22 cellular contexts compared by ENCODE assay signal in genomic region chr9:76431601-76432000, GRCh38. TPM values are rescaled to one million over a fixed set of nuclear protein-coding genes. Genes with fewer than 3 reads are reported as not detected.
DNase-seq lines count a peak whose midpoint lies in the region; ATAC-seq, FAIRE-seq and TF ChIP-seq lines count a peak whose summit lies in the region.
"Had no signal": no experiment of that assay in that cellular context is flagged by ENCODE, and none has a peak within 500 bp of the region (broad histone marks: within the 10 kb centered on the region; RNA-seq: fewer than 3 reads in every experiment).

No MANE protein-coding gene starts in this region.

- H2BK120ac ChIP-seq in H9 (ENCODE audit: low read depth, low read length, poor library complexity, severe bottlenecking) (no peak overlapping the region), H1 (replicated peaks; ENCODE audit: low read depth, low read length) (no peak overlapping the region), mesendoderm (ENCODE audit: low read depth, low read length) (no peak overlapping the region)

- H3K14ac ChIP-seq in H9 (ENCODE audit: insufficient read depth, low read length), result no peak overlapping the region
- H3K14ac ChIP-seq in H1 (ENCODE audit: insufficient read length), result no peak overlapping the region

- no peak overlapping the region for H3K4me3 Mint-ChIP-seq in H9
- H3K4me3 Mint-ChIP-seq: CD8-positive, alpha-beta T cell; HFFc6 had no signal

- no peaks in the 10 kb centered on the region for H3K36me3 Mint-ChIP-seq in H9 (ENCODE audit: insufficient read depth in 1 of 3, low read depth in 3 of 3)
- H3K36me3 Mint-ChIP-seq: CD8-positive, alpha-beta T cell had no signal

- no peak overlapping the region for H3K23ac ChIP-seq in H9 (ENCODE audit: insufficient read length, low read depth, low read length)
- no peak overlapping the region for H3K23ac ChIP-seq in H1 (ENCODE audit: insufficient read length)
- no peak overlapping the region for H3K23ac ChIP-seq in mesendoderm (ENCODE audit: low read length)

- H2BK12ac ChIP-seq in H9 (ENCODE audit: insufficient read length, low read depth, low read length) (no peak overlapping the region), H1 (ENCODE audit: low read depth, low read length) (0 out of 2 replicates have a peak overlapping the region, but pooled peaks have one; percentile 96)

- H3K27ac ChIP-seq in H9 (ENCODE audit: insufficient read length, low read depth, low read length) (no peak overlapping the region), H1 (ENCODE audit: low read depth, low read length) (no peak overlapping the region; the same call in 1 of the 2 replicates), mesendoderm (ENCODE audit: low read depth, low read length) (no peak overlapping the region)
- H3K27ac ChIP-seq: A549, C4-2B, GM23248 had no signal

- H3K56ac ChIP-seq in H9 (ENCODE audit: insufficient read length, low read depth, low read length), result no peak overlapping the region
- H3K56ac ChIP-seq in H1 (replicated peaks; ENCODE audit: insufficient read length, low read depth, low read length), result no peak overlapping the region
- H3K56ac ChIP-seq in mesendoderm (ENCODE audit: low read length), result no peak overlapping the region

- H2AK5ac ChIP-seq in H9 (ENCODE audit: insufficient read length, low read length), result no peak overlapping the region
- H2AK5ac ChIP-seq in H1 (ENCODE audit: low read depth, low read length), result no peak overlapping the region
- H2AK5ac ChIP-seq in mesendoderm (ENCODE audit: low read length), result no peak overlapping the region

- no peaks in the 10 kb centered on the region for H3K27me3 Mint-ChIP-seq in H9 (ENCODE audit: low read depth)

- no peak overlapping the region for H3K18ac ChIP-seq in H9 (ENCODE audit: insufficient read length, low read depth, low read length)
- H3K18ac ChIP-seq in H1 (ENCODE audit: extremely low read depth, low read length), result 0 out of 2 replicates have a peak overlapping the region, but pooled peaks have one; percentile 48
- H3K18ac ChIP-seq in mesendoderm (ENCODE audit: low read length), result no peak overlapping the region

- H4K5ac ChIP-seq in H9 (ENCODE audit: insufficient read length, low read depth, low read length) (no peak overlapping the region), H1 (ENCODE audit: insufficient read length, low read depth, low read length) (peak overlapping the region; percentile 10), mesendoderm (ENCODE audit: low read length) (no peak overlapping the region)

- H3K4me3 ChIP-seq in H1 (ENCODE audit: extremely low read depth in 1 of 4, insufficient read depth in 2 of 4, low read depth in 3 of 4, low read length in 4 of 4) (no peak overlapping the region), mesendoderm (ENCODE audit: low read length) (no peak overlapping the region)
- H3K4me3 ChIP-seq: A549, GM23248 had no signal

- H3K23me2 ChIP-seq in H9 (ENCODE audit: insufficient read length, low read depth, low read length, poor library complexity, severe bottlenecking), result no peaks in the 10 kb centered on the region
- no peaks in the 10 kb centered on the region for H3K23me2 ChIP-seq in H1 (ENCODE audit: low read depth, low read length)

- no peak overlapping the region for H4K91ac ChIP-seq in H9 (ENCODE audit: insufficient read length, low read depth, low read length)
- no peak overlapping the region for H4K91ac ChIP-seq in H1 (replicated peaks; ENCODE audit: insufficient read length, low read length)

- H3K4me1 ChIP-seq in H9 (ENCODE audit: insufficient read depth, low read length) (peaks cover 4% of the 10 kb centered on the region; the same call in 1 of the 2 replicates), H1 (replicated peaks in 1 of 4; ENCODE audit: control insufficient read depth in 3 of 4, insufficient read depth in 4 of 4, low read length in 3 of 4) (peaks cover 0 to 5% (median 0%) of the 10 kb centered on the region in 4 experiments; a peak in 5 of 7 replicates), mesendoderm (ENCODE audit: control insufficient read depth, low read depth, low read length) (no peaks in the 10 kb centered on the region)
- H3K4me1 ChIP-seq: BE2C had no signal

- H2BK15ac ChIP-seq in H9 (ENCODE audit: low read depth, low read length) (no peak overlapping the region), H1 (ENCODE audit: low read length) (no peak overlapping the region), mesendoderm (replicated peaks; ENCODE audit: low read depth) (no peak overlapping the region)

- no peaks in the 10 kb centered on the region for H3K27me3 ChIP-seq in H9 (ENCODE audit: insufficient read depth, low read length)
- H3K27me3 ChIP-seq in H1 (replicated peaks in 1 of 4; ENCODE audit: control insufficient read depth in 3 of 4, extremely low read depth in 1 of 4, insufficient read depth in 3 of 4, low read length in 3 of 4), result no peaks in the 10 kb centered on the region
- H3K27me3 ChIP-seq in mesendoderm (ENCODE audit: insufficient read depth, low read length, poor library complexity), result no peaks in the 10 kb centered on the region
- H3K27me3 ChIP-seq: BE2C had no signal

- no peaks in the 10 kb centered on the region for H3K79me1 ChIP-seq in H9 (ENCODE audit: insufficient read depth, low read depth, low read length, poor library complexity, severe bottlenecking)
- no peaks in the 10 kb centered on the region for H3K79me1 ChIP-seq in H1 (ENCODE audit: low read depth, low read length)
- H3K79me1 ChIP-seq in mesendoderm (ENCODE audit: low read length), result no peaks in the 10 kb centered on the region

- no peak overlapping the region for H2AFZ ChIP-seq in H9 (ENCODE audit: low read length)
- no peak overlapping the region for H2AFZ ChIP-seq in H1 (ENCODE audit: low read length)
- H2AFZ ChIP-seq: GM23248 had no signal

- no CpG with 5 or more reads among the region's 8 CpGs for WGBS in H9 (ENCODE audit: extremely low coverage, insufficient read length, low lambda C conversion rate)
- 85% methylated on average over 8 of the region's 8 CpGs; no CpG with 5 or more reads in 1 of the 2 experiments for WGBS in H1 (ENCODE audit: extremely low coverage in 1 of 2, insufficient coverage in 1 of 2, insufficient read length in 1 of 2, insufficient replicate concordance in 2 of 2, low coverage in 1 of 2, low lambda C conversion rate in 2 of 2, missing lambda C conversion rate in 1 of 2), 2 experiments
- no CpG with 5 or more reads among the region's 8 CpGs for WGBS in mesendoderm (ENCODE audit: extremely low coverage, insufficient coverage, low lambda C conversion rate)

- POLR2A ChIA-PET in H1 (lab: Charles Lee; ENCODE audit: partially characterized antibody), result interaction anchor here (1.7 kb wide), 1 partner anchor 38 kb away, joined by 4 read pairs; the partner anchor contains the start of gene RFK

- peak; percentile 61 for DNase-seq in H9
- no peak for DNase-seq in H1 (ENCODE audit: low read depth in 1 of 2, low spot score in 2 of 2)
- DNase-seq in mesendoderm, result peak; percentile 84
- no peak for DNase-seq in stimulated activated CD4-positive, alpha-beta T cell treated with anti-CD3 and anti-CD28 coated beads, Interleukin-12 subunit alpha, Interleukin-12 subunit beta, amount 100 ng/mL, for 4 hours
- DNase-seq: BE2C; CD8-positive, alpha-beta T cell; COR-L47; DMS153; DND-41; GF-D8; GM23248; HCEC 1CT; HFFc6 had no signal

- H3K79me2 ChIP-seq in H9 (ENCODE audit: insufficient read depth, low read length) (no peaks in the 10 kb centered on the region), H1 (ENCODE audit: control insufficient read depth in 1 of 2, insufficient read depth in 2 of 2, low read length in 2 of 2) (no peaks in the 10 kb centered on the region), mesendoderm (ENCODE audit: control insufficient read depth, insufficient read depth, low read length) (no peaks in the 10 kb centered on the region)

- no peak for TF ChIP-seq EP300 in H1 (IDR thresholded peaks at IDR 0.05; ENCODE audit: borderline replicate concordance in 1 of 2, low read depth in 2 of 2, low read length in 2 of 2)

- H3K9ac ChIP-seq in H9 (ENCODE audit: extremely low read depth, insufficient read length, low read length), result no peak overlapping the region
- H3K9ac ChIP-seq in H1 (replicated peaks in 1 of 4; ENCODE audit: extremely low read depth in 1 of 4, low read depth in 3 of 4, low read length in 3 of 4), result no peak overlapping the region
- no peak overlapping the region for H3K9ac ChIP-seq in mesendoderm (ENCODE audit: low read length)
- H3K9ac ChIP-seq: GM23248 had no signal

- no peak overlapping the region for H3T11ph ChIP-seq in H9 (ENCODE audit: low read length)

- peaks cover 14 to 15% of the 10 kb centered on the region in 2 experiments for H3K4me1 Mint-ChIP-seq in H9

- CTCF ChIA-PET in H1 (lab: Charles Lee; ENCODE audit: partially characterized antibody), result interaction anchor here (0.9 to 4.1 kb wide), 2 partner anchors 11 to 188 kb away, joined by 3 to 23 read pairs; no protein-coding TSS in a partner anchor

- no peak for TF ChIP-seq CTCF in H9 (conservative IDR thresholded peaks at IDR 0.05)
- TF ChIP-seq CTCF in H1 (IDR thresholded peaks at IDR 0.05; ENCODE audit: control extremely low read depth in 1 of 3, insufficient read depth in 1 of 3, low read depth in 1 of 3, low read length in 3 of 3), result no peak

- H2BK20ac ChIP-seq in H9 (ENCODE audit: low read depth, low read length, poor library complexity, severe bottlenecking) (no peak overlapping the region), H1 (ENCODE audit: low read length) (0 out of 2 replicates have a peak overlapping the region, but pooled peaks have one; percentile 57)

- H4K20me1 ChIP-seq in H9 (ENCODE audit: control insufficient read depth, insufficient read depth, insufficient read length) (no peaks in the 10 kb centered on the region), H1 (replicated peaks in 1 of 2; ENCODE audit: control insufficient read depth in 1 of 2, insufficient read depth in 2 of 2, low read length in 2 of 2) (no peaks in the 10 kb centered on the region)

- peak overlapping the region in 2 of 3 experiments; percentile 44 to 90; a peak in 2 of 7 replicates for H3K27ac Mint-ChIP-seq in H9
- H3K27ac Mint-ChIP-seq: CD8-positive, alpha-beta T cell; HFFc6 had no signal

- no peaks in the 10 kb centered on the region for H3K36me3 ChIP-seq in H1 (ENCODE audit: control insufficient read depth in 2 of 4, insufficient read depth in 4 of 4, low read length in 3 of 4)
- no peaks in the 10 kb centered on the region for H3K36me3 ChIP-seq in mesendoderm (ENCODE audit: control insufficient read depth, insufficient read depth, low read length)
- H3K36me3 ChIP-seq: BE2C had no signal

- H4K8ac ChIP-seq in H9 (replicated peaks; ENCODE audit: insufficient read length, low read depth, low read length) (no peak overlapping the region), H1 (ENCODE audit: extremely low read depth, insufficient read depth, low read length) (0 out of 2 replicates have a peak overlapping the region, but pooled peaks have one; percentile 12), mesendoderm (ENCODE audit: low read depth, low read length) (no peak overlapping the region)

- H3K9me3 Mint-ChIP-seq in H9, result no peaks in the 10 kb centered on the region; a peak in 1 of 5 replicates
- H3K9me3 Mint-ChIP-seq: CD8-positive, alpha-beta T cell; HFFc6 had no signal

- no peak overlapping the region for H3K4me2 ChIP-seq in H9 (ENCODE audit: insufficient read depth, insufficient read length, low read length)
- H3K4me2 ChIP-seq in H1 (ENCODE audit: insufficient read depth in 1 of 2, low read depth in 2 of 2, low read length in 2 of 2), result 0 out of 4 replicates have a peak overlapping the region, but pooled peaks of 1 of the 2 experiments have one; percentile 23
- no peak overlapping the region for H3K4me2 ChIP-seq in mesendoderm (ENCODE audit: low read length)
- H3K4me2 ChIP-seq: A549 had no signal

- FAIRE-seq in H1 (lab: Jason Lieb, UNC), result no peak
- FAIRE-seq: A549, D721Med, GM19239, HepG2, HTR-8/SVneo had no signal

- TF ChIP-seq RAD21 in H1 (IDR thresholded peaks at IDR 0.05 in 1 of 2, conservative IDR thresholded peaks at IDR 0.05 in 1 of 2; ENCODE audit: low read depth in 2 of 2, low read length in 2 of 2), result no peak

- H2BK5ac ChIP-seq in H9 (ENCODE audit: insufficient read length, low read length) (no peak overlapping the region), H1 (ENCODE audit: low read depth, low read length) (0 out of 2 replicates have a peak overlapping the region, but pooled peaks have one; percentile 35), mesendoderm (ENCODE audit: low read length) (no peak overlapping the region)

- ATAC-seq in GM19463 (IDR thresholded peaks at IDR 0.05; ENCODE audit: unreplicated experiment), result no peak
- ATAC-seq in HG02623 (IDR thresholded peaks at IDR 0.05; ENCODE audit: unreplicated experiment), result no peak
- ATAC-seq in GM19328 (IDR thresholded peaks at IDR 0.05; ENCODE audit: unreplicated experiment), result no peak
- ATAC-seq: A549; CD8-positive, alpha-beta T cell; HepG2 had no signal

- TF ChIP-seq POLR2A in H1 (IDR thresholded peaks at IDR 0.05; ENCODE audit: control extremely low read depth in 1 of 2, low read depth in 2 of 2, low read length in 2 of 2), result no peak

- H3K4ac ChIP-seq in H9 (ENCODE audit: low read depth, low read length) (no peak overlapping the region), H1 (replicated peaks; ENCODE audit: insufficient read length, low read depth, low read length) (no peak overlapping the region), mesendoderm (ENCODE audit: low read depth, low read length) (no peak overlapping the region)

- H3K9me3 ChIP-seq in H9 (ENCODE audit: control insufficient read depth, low read depth, low read length) (no peaks in the 10 kb centered on the region), H1 (ENCODE audit: insufficient read depth in 2 of 2, low read depth in 1 of 2, low read length in 1 of 2) (no peaks in the 10 kb centered on the region)
- H3K9me3 ChIP-seq: A549, BE2C had no signal

RNA-seq across cellular contexts. Expression of gene GCNT1, which starts 27.4 kb away (rescaled TPM):
- total RNA-seq in H9 (2021), result 33.7 and 35.6 TPM in 2 replicates
- 8.8 and 13.0 TPM in 2 replicates for total RNA-seq in H1 (2021; fragmentation: NEBNext Ultra II Directional; extraction: Animal tissue kit (Norgen Biotek cat#: 25700))
- polyA plus RNA-seq in H1 (2011; rRNA removed), result 16.5 and 16.6 TPM in 2 replicates
- 13.1 TPM for polyA plus RNA-seq in H1 (2011; cell fraction: cytosol; rRNA removed)
- 6.9 TPM for polyA plus RNA-seq in H1 (2011; cell fraction: nucleus; rRNA removed)
- 12.7 to 27.4 TPM (median 22.8 TPM) in 4 replicates for polyA plus RNA-seq in H1 (2012, experiment 1 of 2)
- 2.3 TPM for polyA plus RNA-seq in H1 (2012, experiment 2 of 2)
- 7.8 TPM for polyA plus RNA-seq in H1 (2013, experiment 1 of 2)
- polyA plus RNA-seq in H1 (2013, experiment 2 of 2), result 8.8 TPM
- polyA minus RNA-seq in H1 (2011; rRNA and poly(A)+ RNA removed), result 44.6 and 48.6 TPM in 2 replicates
- 9.0 TPM for polyA minus RNA-seq in H1 (2011; cell fraction: cytosol; rRNA and poly(A)+ RNA removed)
- 14.6 TPM for polyA minus RNA-seq in H1 (2011; cell fraction: nucleus; rRNA and poly(A)+ RNA removed)
- 53.3 TPM for polyA plus RNA-seq in mesendoderm (2013, experiment 1 of 2)
- polyA plus RNA-seq in mesendoderm (2013, experiment 2 of 2), result 49.0 TPM

RNA-seq across cellular contexts. Expression of gene RFK, which starts 37.4 kb away (rescaled TPM):
- 12.0 TPM in 2 replicates for total RNA-seq in H9 (2021)
- 10.6 and 14.9 TPM in 2 replicates for total RNA-seq in H1 (2021; fragmentation: NEBNext Ultra II Directional; extraction: Animal tissue kit (Norgen Biotek cat#: 25700))
- polyA plus RNA-seq in H1 (2011; rRNA removed), result 3.7 and 4.3 TPM in 2 replicates
- 6.0 TPM for polyA plus RNA-seq in H1 (2011; cell fraction: cytosol; rRNA removed)
- 4.7 TPM for polyA plus RNA-seq in H1 (2011; cell fraction: nucleus; rRNA removed)
- 3.7 to 6.8 TPM (median 5.7 TPM) in 4 replicates for polyA plus RNA-seq in H1 (2012, experiment 1 of 2)
- 2.2 TPM for polyA plus RNA-seq in H1 (2012, experiment 2 of 2)
- polyA plus RNA-seq in H1 (2013, experiment 1 of 2), result 9.6 TPM
- polyA plus RNA-seq in H1 (2013, experiment 2 of 2), result 8.8 TPM
- 2.3 and 2.7 TPM in 2 replicates for polyA minus RNA-seq in H1 (2011; rRNA and poly(A)+ RNA removed)
- polyA minus RNA-seq in H1 (2011; cell fraction: cytosol; rRNA and poly(A)+ RNA removed), result 2.7 TPM
- polyA minus RNA-seq in H1 (2011; cell fraction: nucleus; rRNA and poly(A)+ RNA removed), result 8.9 TPM
- polyA plus RNA-seq in mesendoderm (2013, experiment 1 of 2), result 22.3 TPM
- polyA plus RNA-seq in mesendoderm (2013, experiment 2 of 2), result 22.7 TPM

Comparison
In these comparisons a context has a peak if more than half of its experiments do, and no peak if none do; other contexts are left out.
1. DNase-seq: peak in H9 (single experiment) and mesendoderm (single experiment); none in H1 (0 of 2) and stimulated activated CD4-positive, alpha-beta T cell treated with anti-CD3 and anti-CD28 coated beads, Interleukin-12 subunit alpha, Interleukin-12 subunit beta, amount 100 ng/mL, for 4 hours (single experiment).